Comparison of ENCODE assay signal across 15 cellular contexts in genomic region chr20:32527052-32527446, GRCh38. TPM values are rescaled to one million over a fixed set of nuclear protein-coding genes. Genes with fewer than 3 reads are reported as not detected.
A peak's percentile ranks its signal among the peaks of the same experiment; 100 is the strongest.
DNase-seq lines count a peak whose midpoint lies in the region; ATAC-seq, FAIRE-seq and TF ChIP-seq lines count a peak whose summit lies in the region.
"Had no signal": no experiment of that assay in that cellular context is flagged by ENCODE, and none has a peak within 500 bp of the region (broad histone marks: within the 10 kb centered on the region; RNA-seq: fewer than 3 reads in every experiment).

No MANE protein-coding gene starts in this region.

- no peaks in the 10 kb centered on the region for H3K27me3 Mint-ChIP-seq in activated T-helper 1 cell treated with anti-CD3 and anti-CD28 coated beads, Interleukin-12 subunit alpha, Interleukin-12 subunit beta, Interleukin-2, Interleukin-4 antibody, amounts not matched to agents 30 ng/mL and 10 ng/mL and 1 ng/mL, durations not matched to agents 14 hours and 24 hours and 36 hours (ENCODE audit: insufficient read depth)

- H3K27me3 ChIP-seq in HepG2 (ENCODE audit: control insufficient read depth in 1 of 2, insufficient read depth in 2 of 2, low read length in 2 of 2): 0 out of 5 replicates have a peak, but pooled peaks cover 0 to 2% of the 10 kb centered on the region in 2 experiments
- no peaks in the 10 kb centered on the region for H3K27me3 ChIP-seq in right lobe of liver

- no peak for ATAC-seq in HepG2
- no peak for ATAC-seq in right lobe of liver
- no peak for ATAC-seq in HG03039 (IDR thresholded peaks at IDR 0.05; ENCODE audit: unreplicated experiment)
- no peak for ATAC-seq in HG03521 (IDR thresholded peaks at IDR 0.05; ENCODE audit: unreplicated experiment)

- TF ChIP-seq EP300 in HepG2 (IDR thresholded peaks at IDR 0.05; ENCODE audit: low read depth in 2 of 2, low read length in 2 of 2): no peak
- no peak for TF ChIP-seq EP300 in HepG2 (CRISPR knock-in tag; IDR thresholded peaks at IDR 0.05; ENCODE audit: borderline replicate concordance)

- FAIRE-seq in HepG2 (lab: Jason Lieb, UNC): no peak

- BruUV-seq in HepG2 (replicated peaks; lab: Mats Ljungman, UMichigan): no TSS peak

- H4K20me1 ChIP-seq in HepG2 (ENCODE audit: insufficient read depth, low read length): no peaks in the 10 kb centered on the region

- H2AFZ ChIP-seq in HepG2 (ENCODE audit: low read length): no peak overlapping the region

- H3K9ac ChIP-seq in HepG2 (ENCODE audit: insufficient read depth, low read depth, low read length): no peak overlapping the region

- H3K9me3 Mint-ChIP-seq in activated T-helper 1 cell treated with anti-CD3 and anti-CD28 coated beads, Interleukin-12 subunit alpha, Interleukin-12 subunit beta, Interleukin-2, Interleukin-4 antibody, amounts not matched to agents 30 ng/mL and 10 ng/mL and 1 ng/mL, durations not matched to agents 14 hours and 24 hours and 36 hours: no peaks in the 10 kb centered on the region
- H3K9me3 Mint-ChIP-seq: HFFc6 had no signal

- no peaks in the 10 kb centered on the region for H3K79me2 ChIP-seq in HepG2 (ENCODE audit: insufficient read depth, low read length)

- TF ChIP-seq CTCF in HepG2 (CRISPR knock-in tag; IDR thresholded peaks at IDR 0.05) (no peak), right lobe of liver (IDR thresholded peaks at IDR 0.05) (no peak)

- H3K27ac Mint-ChIP-seq in activated T-helper 1 cell treated with anti-CD3 and anti-CD28 coated beads, Interleukin-12 subunit alpha, Interleukin-12 subunit beta, Interleukin-2, Interleukin-4 antibody, amounts not matched to agents 30 ng/mL and 10 ng/mL and 1 ng/mL, durations not matched to agents 14 hours and 24 hours and 36 hours: peak overlapping the region; percentile 29
- H3K27ac Mint-ChIP-seq: HFFc6 had no signal

- CTCF ChIA-PET in HepG2 (lab: Yijun Ruan, JAX; ENCODE audit: low intra/inter-chr PET ratio, low total read pairs): no interaction called here

- TF ChIP-seq POLR2A in HepG2 (IDR thresholded peaks at IDR 0.05; ENCODE audit: insufficient read depth in 1 of 2, low read depth in 2 of 2, low read length in 2 of 2) (no peak), right lobe of liver (IDR thresholded peaks at IDR 0.05) (no peak)

- in situ Hi-C loops in HepG2 (cut with HindIII; ENCODE audit: extremely low pct_ligation_motif_present, low pct_unique_long_range_greater_than_20kb): no loop called here

- intact Hi-C loops in HepG2 (cut with micrococcal nuclease; ENCODE audit: unreplicated experiment) (loop anchor here (10.0 kb wide), 1 partner anchor 248 kb away; no protein-coding TSS in a partner anchor), right lobe of liver (cut with DNase I) (no loop called here)
- intact Hi-C loops in activated T-helper 1 cell treated with anti-CD3 and anti-CD28 coated beads, Interleukin-12 subunit alpha, Interleukin-12 subunit beta, Interleukin-2, Interleukin-4 antibody, amounts not matched to agents 30 ng/mL and 10 ng/mL and 1 ng/mL, durations not matched to agents 14 hours and 24 hours and 36 hours (cut with micrococcal nuclease): loop anchor here (1.0 kb wide), 1 partner anchor 8 kb away; no protein-coding TSS in a partner anchor

- H3K36me3 Mint-ChIP-seq in activated T-helper 1 cell treated with anti-CD3 and anti-CD28 coated beads, Interleukin-12 subunit alpha, Interleukin-12 subunit beta, Interleukin-2, Interleukin-4 antibody, amounts not matched to agents 30 ng/mL and 10 ng/mL and 1 ng/mL, durations not matched to agents 14 hours and 24 hours and 36 hours (ENCODE audit: low read depth): peaks cover 10% of the 10 kb centered on the region

- no peak overlapping the region for H3K4me3 Mint-ChIP-seq in activated T-helper 1 cell treated with anti-CD3 and anti-CD28 coated beads, Interleukin-12 subunit alpha, Interleukin-12 subunit beta, Interleukin-2, Interleukin-4 antibody, amounts not matched to agents 30 ng/mL and 10 ng/mL and 1 ng/mL, durations not matched to agents 14 hours and 24 hours and 36 hours
- H3K4me3 Mint-ChIP-seq: HFFc6 had no signal

- H3K36me3 ChIP-seq in HepG2 (replicated peaks in 1 of 2; ENCODE audit: control insufficient read depth in 1 of 2, insufficient read depth in 2 of 2, low read length in 2 of 2) (peaks cover 1 to 4% of the 10 kb centered on the region in 2 experiments; a peak in 2 of 5 replicates), right lobe of liver (no peaks in the 10 kb centered on the region)

- 89% methylated on average over 5 of the region's 5 CpGs for WGBS in HepG2 (ENCODE audit: low lambda C conversion rate)
- 86% methylated on average over 5 of the region's 5 CpGs for WGBS in right lobe of liver (ENCODE audit: insufficient coverage, low coverage, low lambda C conversion rate, missing lambda C conversion rate)

- H3K4me1 ChIP-seq in HepG2 (ENCODE audit: insufficient read depth, low read length) (peaks cover 78% of the 10 kb centered on the region), right lobe of liver (peaks cover 0 to 12% (median 3%) of the 10 kb centered on the region in 4 donors)

- H3K9me3 ChIP-seq in HepG2 (ENCODE audit: low read length) (no peaks in the 10 kb centered on the region), right lobe of liver (no peaks in the 10 kb centered on the region)

- peaks cover 65% of the 10 kb centered on the region for H3K4me1 Mint-ChIP-seq in activated T-helper 1 cell treated with anti-CD3 and anti-CD28 coated beads, Interleukin-12 subunit alpha, Interleukin-12 subunit beta, Interleukin-2, Interleukin-4 antibody, amounts not matched to agents 30 ng/mL and 10 ng/mL and 1 ng/mL, durations not matched to agents 14 hours and 24 hours and 36 hours (ENCODE audit: low read depth)

- H3K4me3 ChIP-seq in HepG2 (replicated peaks in 1 of 3; ENCODE audit: insufficient read depth in 1 of 3, low read depth in 2 of 3, low read length in 3 of 3): no peak overlapping the region
- no peak overlapping the region for H3K4me3 ChIP-seq in right lobe of liver

- POLR2A ChIA-PET in HepG2 (lab: Yijun Ruan, JAX): interaction anchor here (0.9 to 3.7 kb wide), 4 partner anchors 13 to 154 kb away, joined by 3 to 22 read pairs (median 4); no protein-coding TSS in a partner anchor

- H3K27ac ChIP-seq in HepG2 (ENCODE audit: extremely low read length, insufficient read depth, low read length) (no peak overlapping the region), right lobe of liver (no peak overlapping the region)
- H3K27ac ChIP-seq: C4-2B had no signal

- H3K4me2 ChIP-seq in HepG2 (ENCODE audit: low read depth, low read length): no peak overlapping the region

- TF ChIP-seq RAD21 in HepG2 (CRISPR knock-in tag; IDR thresholded peaks at IDR 0.05): no peak

- DNase-seq in HepG2 (ENCODE audit: low spot score) (no peak), right lobe of liver (no peak), kidney tubule cell (ENCODE audit: low spot score) (peak; percentile 61), NCI-H774 (lab: John Stamatoyannopoulos, UW) (no peak), NOMO-1 treated with DMSO at 0.1 percent for 48 hours (lab: John Stamatoyannopoulos, UW; ENCODE audit: unreplicated experiment) (no peak)
- no peak for DNase-seq in activated T-helper 1 cell treated with anti-CD3 and anti-CD28 coated beads, Interleukin-12 subunit alpha, Interleukin-12 subunit beta, Interleukin-2, Interleukin-4 antibody, amounts not matched to agents 30 ng/mL and 10 ng/mL and 1 ng/mL, durations not matched to agents 14 hours and 24 hours and 36 hours (ENCODE audit: low spot score)
- DNase-seq: dermis blood vessel endothelial cell; HFFc6; IMR-90; NCI-H1436 treated with DMSO at 0.1 percent for 48 hours; stimulated activated CD4-positive, alpha-beta T cell treated with anti-CD3 and anti-CD28 coated beads, Interleukin-2, amount 100 ng/mL, for 48 hours; stimulated activated naive CD4-positive, alpha-beta T cell treated with Interleukin-2 at 50 U/mL for 16 hours had no signal

TF ChIP-seq in HepG2, 621 proteins besides CTCF, POLR2A, EP300 and RAD21 (continues in another document):
- TF ChIP-seq JARID2 (CRISPR knock-in tag; IDR thresholded peaks at IDR 0.05; ENCODE audit: insufficient replicate concordance) (no peak), ATF5 (CRISPR knock-in tag; IDR thresholded peaks at IDR 0.05; ENCODE audit: low read depth) (no peak), ZNF747 (CRISPR knock-in tag; IDR thresholded peaks at IDR 0.05; ENCODE audit: borderline replicate concordance) (peak; percentile 49; the same call in 1 of the 2 replicates), NFE2L2 (IDR thresholded peaks at IDR 0.05; ENCODE audit: low read length) (no peak)

RNA-seq across cellular contexts. Expression of gene NOL4L, which starts 58.1 kb away (rescaled TPM):
- total RNA-seq in HepG2 (2016; rRNA removed; fragmentation: Illumina TruSeq; extraction: Trizol): 16.6 and 16.9 TPM in 2 replicates
- total RNA-seq in HepG2 (2016; cell fraction: cytosol; rRNA removed; fragmentation: Illumina TruSeq; extraction: Trizol; ENCODE audit: low read depth): 19.2 and 19.4 TPM in 2 replicates
- total RNA-seq in HepG2 (2016; cell fraction: insoluble cytoplasmic fraction; rRNA removed; fragmentation: Illumina TruSeq; extraction: Trizol): 14.6 and 17.1 TPM in 2 replicates
- 21.3 and 24.1 TPM in 2 replicates for total RNA-seq in HepG2 (2016; cell fraction: membrane; rRNA removed; fragmentation: Illumina TruSeq; extraction: Trizol)
- 21.2 and 22.3 TPM in 2 replicates for total RNA-seq in HepG2 (2016; cell fraction: nucleus; rRNA removed; fragmentation: Illumina TruSeq; extraction: Trizol)
- 35.4 and 38.7 TPM in 2 replicates for polyA plus RNA-seq in HepG2 (2011; rRNA removed)
- 16.5 and 20.9 TPM in 2 replicates for polyA plus RNA-seq in HepG2 (2011; cell fraction: cytosol; rRNA removed)
- 91.0 and 107 TPM in 2 replicates for polyA plus RNA-seq in HepG2 (2011; cell fraction: nucleus; rRNA removed)
- polyA plus RNA-seq in HepG2 (2012): 36.0 and 39.2 TPM in 2 replicates
- polyA plus RNA-seq in HepG2 (2016; cell fraction: cytosol; fragmentation: Illumina TruSeq; extraction: Trizol; ENCODE audit: low read depth): 35.0 and 39.6 TPM in 2 replicates
- 21.6 and 26.9 TPM in 2 replicates for polyA plus RNA-seq in HepG2 (2016; cell fraction: insoluble cytoplasmic fraction; fragmentation: Illumina TruSeq; extraction: Trizol; ENCODE audit: low read depth)
- polyA plus RNA-seq in HepG2 (2016; cell fraction: membrane; fragmentation: Illumina TruSeq; extraction: Trizol; ENCODE audit: low read depth): 31.2 and 32.6 TPM in 2 replicates
- polyA plus RNA-seq in HepG2 (2016; cell fraction: nucleus; fragmentation: Illumina TruSeq; extraction: Trizol; ENCODE audit: insufficient read depth, low read depth): 57.5 and 60.6 TPM in 2 replicates
- 6.7 and 47.8 TPM in 2 replicates for polyA minus RNA-seq in HepG2 (2011; rRNA and poly(A)+ RNA removed; ENCODE audit: low replicate concordance)
- polyA minus RNA-seq in HepG2 (2011; cell fraction: cytosol; rRNA and poly(A)+ RNA removed): 28.0 and 37.6 TPM in 2 replicates
- polyA minus RNA-seq in HepG2 (2011; cell fraction: nucleus; rRNA and poly(A)+ RNA removed): 30.5 and 30.6 TPM in 2 replicates
- total RNA-seq in right lobe of liver: 1 to 10 TPM; 4.3 to 6.5 (median 5.7) TPM
- 10.3 and 14.3 TPM in 2 replicates for total RNA-seq in activated T-helper 1 cell treated with anti-CD3 and anti-CD28 coated beads, Interleukin-12 subunit alpha, Interleukin-12 subunit beta, Interleukin-2, Interleukin-4 antibody, amounts not matched to agents 30 ng/mL and 10 ng/mL and 1 ng/mL, durations not matched to agents 14 hours and 24 hours and 36 hours

Comparison
In these comparisons a context has a peak if more than half of its experiments do, and no peak if none do; other contexts are left out.
1. intact Hi-C loops: an anchor here in HepG2 (10.0 kb wide) and activated T-helper 1 cell treated with anti-CD3 and anti-CD28 coated beads, Interleukin-12 subunit alpha, Interleukin-12 subunit beta, Interleukin-2, Interleukin-4 antibody, amounts not matched to agents 30 ng/mL and 10 ng/mL and 1 ng/mL, durations not matched to agents 14 hours and 24 hours and 36 hours (1.0 kb wide); none called in right lobe of liver.